16 cellular contexts compared by ENCODE assay signal in the genomic region with DNA sequence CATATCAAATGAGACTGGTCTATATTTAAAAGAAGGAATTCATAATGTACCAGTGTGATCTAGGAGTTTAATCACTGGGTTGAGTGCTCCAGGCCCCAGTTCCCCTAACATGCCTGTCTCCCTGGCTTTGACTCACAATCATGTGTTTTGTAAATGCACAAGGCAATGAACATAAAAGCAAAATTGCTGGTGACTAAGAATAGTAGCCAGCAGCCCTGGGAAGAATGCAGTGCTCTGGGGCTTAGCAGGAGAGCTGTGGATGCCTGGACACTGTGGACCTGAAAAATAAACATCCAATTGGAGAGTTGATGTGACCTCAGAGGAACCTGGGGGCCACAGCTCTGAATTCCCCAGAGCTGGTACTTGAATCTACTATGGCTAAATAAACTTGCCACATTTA. TPM values are rescaled to one million over a fixed set of nuclear protein-coding genes. Genes with fewer than 3 reads are reported as not detected.
DNase-seq lines count a peak whose midpoint lies in the region; ATAC-seq and TF ChIP-seq lines count a peak whose summit lies in the region.
"Had no signal": no experiment of that assay in that cellular context is flagged by ENCODE, and none has a peak within 500 bp of the region (broad histone marks: within the 10 kb centered on the region; RNA-seq: fewer than 3 reads in every experiment).

No MANE protein-coding gene starts in this region.

- H3K79me2 ChIP-seq in hepatocyte: no peaks in the 10 kb centered on the region

- no peak for TF ChIP-seq POLR2A in vagina (IDR thresholded peaks at IDR 0.05)

- no peaks in the 10 kb centered on the region for H3K9me2 ChIP-seq in hepatocyte (replicated peaks; ENCODE audit: insufficient read depth)

- H3K4me2 ChIP-seq in hepatocyte: no peak overlapping the region
- H3K4me2 ChIP-seq: BLaER1 had no signal

- H3K36me3 ChIP-seq in hepatocyte (replicated peaks; ENCODE audit: insufficient read depth, low read depth): no peaks in the 10 kb centered on the region
- H3K36me3 ChIP-seq in vagina: no peaks in the 10 kb centered on the region
- H3K36me3 ChIP-seq: BLaER1, Peyer's patch had no signal

- H3K4me3 ChIP-seq in choroid plexus epithelial cell (ENCODE audit: low read depth, low read length): no peak overlapping the region
- H3K4me3 ChIP-seq in hepatocyte: no peak overlapping the region
- H3K4me3 ChIP-seq in vagina: no peak overlapping the region
- H3K4me3 ChIP-seq: BLaER1, Peyer's patch, psoas muscle had no signal

- H3K9me3 ChIP-seq in hepatocyte (ENCODE audit: low read depth) (no peaks in the 10 kb centered on the region), vagina (no peaks in the 10 kb centered on the region)
- H3K9me3 ChIP-seq: BLaER1, Peyer's patch, psoas muscle had no signal

- H2AFZ ChIP-seq in hepatocyte: no peak overlapping the region

- H3K27ac ChIP-seq in hepatocyte (peak overlapping the region; percentile 13), vagina (no peak overlapping the region)
- H3K27ac ChIP-seq: BLaER1, Peyer's patch, psoas muscle had no signal

- H4K20me1 ChIP-seq in hepatocyte (ENCODE audit: insufficient read depth, poor library complexity, severe bottlenecking): no peaks in the 10 kb centered on the region
- H4K20me1 ChIP-seq: BLaER1 had no signal

- H3K4me1 ChIP-seq in hepatocyte (ENCODE audit: insufficient read depth): no peaks in the 10 kb centered on the region
- H3K4me1 ChIP-seq in vagina: no peaks in the 10 kb centered on the region
- H3K4me1 ChIP-seq: BLaER1, Peyer's patch, psoas muscle had no signal

- intact Hi-C loops in vagina (cut with DNase I): no loop called here

- H3K27me3 ChIP-seq in hepatocyte: no peaks in the 10 kb centered on the region
- H3K27me3 ChIP-seq in vagina: no peaks in the 10 kb centered on the region
- H3K27me3 ChIP-seq: BLaER1, Peyer's patch had no signal

- no peak for ATAC-seq in stimulated activated naive CD8-positive, alpha-beta T cell treated with anti-CD3 and anti-CD28 coated beads, Interleukin-15, Interleukin-2, amounts not matched to agents 100 U/mL and 50 U/mL, for 24 hours
- ATAC-seq in HG03442 (IDR thresholded peaks at IDR 0.05; ENCODE audit: unreplicated experiment): no peak
- ATAC-seq: psoas muscle had no signal

- DNase-seq in COLO829 (ENCODE audit: low spot score): peak; percentile 91
- peak; percentile 14 for DNase-seq in LHCN-M2 (ENCODE audit: low read depth)
- peak; percentile 76 for DNase-seq in choroid plexus epithelial cell (ENCODE audit: low read depth)
- DNase-seq in hepatocyte (ENCODE audit: low spot score): peak; percentile 45
- DNase-seq in stimulated activated naive CD8-positive, alpha-beta T cell treated with anti-CD3 and anti-CD28 coated beads, Interleukin-15, Interleukin-2, amounts not matched to agents 100 U/mL and 50 U/mL, for 24 hours: no peak
- DNase-seq in vagina (ENCODE audit: extremely low spot score in 2 of 2): no peak
- no peak for DNase-seq in hippocampal formation (lab: John Stamatoyannopoulos, UW)
- DNase-seq: activated CD4-positive, alpha-beta T cell treated with anti-CD3 and anti-CD28 coated beads, Interleukin-2, amount 50 U/mL, for 48 hours; GF-D8; midbrain; NCI-H1048; NCI-H524; Peyer's patch; psoas muscle had no signal

- TF ChIP-seq CTCF in choroid plexus epithelial cell (conservative IDR thresholded peaks at IDR 0.05; ENCODE audit: low read depth, low read length): no peak
- TF ChIP-seq CTCF in hepatocyte (IDR thresholded peaks at IDR 0.05; ENCODE audit: poor library complexity): no peak
- TF ChIP-seq CTCF in vagina (IDR thresholded peaks at IDR 0.05): no peak

RNA-seq across cellular contexts. Expression of a gene that starts 50.3 kb away (rescaled TPM):
- total RNA-seq in LHCN-M2 (2014; rRNA removed) (not detected in 2 replicates), hepatocyte (0.37 and 0.52 TPM in 2 replicates), vagina (not detected)
- polyA plus RNA-seq in LHCN-M2 (2012): not detected
- polyA plus RNA-seq in hepatocyte: 0.46 TPM in 1 of 2 replicates, not detected in the other
- total RNA-seq: Peyer's patch, psoas muscle had no signal

Comparison
In these comparisons a context has a peak if more than half of its experiments do, and no peak if none do; other contexts are left out.
1. DNase-seq: peak in COLO829 (single experiment), LHCN-M2 (single experiment), choroid plexus epithelial cell (single experiment) and hepatocyte (single experiment); none in stimulated activated naive CD8-positive, alpha-beta T cell treated with anti-CD3 and anti-CD28 coated beads, Interleukin-15, Interleukin-2, amounts not matched to agents 100 U/mL and 50 U/mL, for 24 hours (single experiment), vagina (0 of 2) and hippocampal formation (0 of 2).